In genomic region chr5:169744336-169744735, GRCh38 we compare ENCODE assay signal across 24 cellular contexts.
DNase-seq lines count a peak whose midpoint lies in the region; ATAC-seq and TF ChIP-seq lines count a peak whose summit lies in the region.
"Had no signal": no experiment of that assay in that cellular context is flagged by ENCODE, and none has a peak within 500 bp of the region (broad histone marks: within the 10 kb centered on the region; RNA-seq: fewer than 3 reads in every experiment).

No MANE protein-coding gene starts in this region.

- no peak for TF ChIP-seq CTCF in prostate gland (IDR thresholded peaks at IDR 0.05)

- 19% methylated on average over 1 of the region's 1 CpG for WGBS in prostate gland

- H3K9me3 ChIP-seq in prostate gland: no peaks in the 10 kb centered on the region
- H3K9me3 ChIP-seq in naive thymus-derived CD4-positive, alpha-beta T cell (ENCODE audit: control insufficient read depth in 2 of 3, low read length in 3 of 3): no peaks in the 10 kb centered on the region
- H3K9me3 ChIP-seq: colonic mucosa, esophagus muscularis mucosa, neutrophil, vagina had no signal

- H3K9me3 Mint-ChIP-seq in naive thymus-derived CD4-positive, alpha-beta T cell: peaks cover 0 to 1% (median 0%) of the 10 kb centered on the region in 11 donors
- H3K9me3 Mint-ChIP-seq: WTC11 had no signal

- no peak for TF ChIP-seq POLR2A in prostate gland (IDR thresholded peaks at IDR 0.05)

- H3K4me1 Mint-ChIP-seq in naive thymus-derived CD4-positive, alpha-beta T cell: peaks cover 0 to 14% (median 11%) of the 10 kb centered on the region in 7 donors

- H3K4me1 ChIP-seq in prostate gland (replicated peaks): no peaks in the 10 kb centered on the region
- no peaks in the 10 kb centered on the region for H3K4me1 ChIP-seq in naive thymus-derived CD4-positive, alpha-beta T cell (ENCODE audit: control insufficient read depth in 2 of 2, insufficient read depth in 2 of 2, low read length in 2 of 2)
- H3K4me1 ChIP-seq: colonic mucosa, esophagus muscularis mucosa, vagina had no signal

- no peak overlapping the region for H3K4me3 Mint-ChIP-seq in naive thymus-derived CD4-positive, alpha-beta T cell
- H3K4me3 Mint-ChIP-seq: WTC11 had no signal

- intact Hi-C loops in prostate gland (cut with DNase I): no loop called here
- intact Hi-C loops in naive thymus-derived CD4-positive, alpha-beta T cell (cut with micrococcal nuclease): no loop called here

- H3K4me3 ChIP-seq in prostate gland: no peak overlapping the region
- no peak overlapping the region for H3K4me3 ChIP-seq in naive thymus-derived CD4-positive, alpha-beta T cell (ENCODE audit: low read length)
- H3K4me3 ChIP-seq: colonic mucosa, esophagus muscularis mucosa, lung, vagina had no signal

- H3K27ac ChIP-seq in prostate gland: peak overlapping the region; percentile 18 to 58
- no peak overlapping the region for H3K27ac ChIP-seq in naive thymus-derived CD4-positive, alpha-beta T cell (ENCODE audit: low read depth, low read length)
- H3K27ac ChIP-seq: brain microvascular endothelial cell, colonic mucosa, esophagus muscularis mucosa, neutrophil, vagina had no signal

- H3K27me3 ChIP-seq in prostate gland (replicated peaks; ENCODE audit: insufficient read depth): no peaks in the 10 kb centered on the region
- H3K27me3 ChIP-seq in naive thymus-derived CD4-positive, alpha-beta T cell (ENCODE audit: control insufficient read depth in 2 of 2, insufficient read depth in 2 of 2, low read length in 2 of 2): no peaks in the 10 kb centered on the region
- H3K27me3 ChIP-seq: brain microvascular endothelial cell, colonic mucosa, esophagus muscularis mucosa, neutrophil, vagina had no signal

- POLR2A ChIA-PET in naive thymus-derived CD4-positive, alpha-beta T cell (lab: Charles Lee): no interaction called here

- H3K36me3 Mint-ChIP-seq in naive thymus-derived CD4-positive, alpha-beta T cell: peaks cover 22 to 76% (median 54%) of the 10 kb centered on the region in 5 donors
- H3K36me3 Mint-ChIP-seq: WTC11 had no signal

- no peaks in the 10 kb centered on the region for H3K36me3 ChIP-seq in prostate gland
- peaks cover 8 to 90% (median 18%) of the 10 kb centered on the region in 3 experiments for H3K36me3 ChIP-seq in naive thymus-derived CD4-positive, alpha-beta T cell (ENCODE audit: control insufficient read depth in 2 of 3, insufficient read depth in 3 of 3, low read length in 3 of 3)
- H3K36me3 ChIP-seq: brain microvascular endothelial cell, colonic mucosa, esophagus muscularis mucosa, vagina had no signal

- CTCF ChIA-PET in naive thymus-derived CD4-positive, alpha-beta T cell (lab: Charles Lee): no interaction called here

- ATAC-seq in naive thymus-derived CD4-positive, alpha-beta T cell: no peak
- ATAC-seq: WTC11 had no signal

- peak overlapping the region in 1 of 9 donors; percentile 54 for H3K27ac Mint-ChIP-seq in naive thymus-derived CD4-positive, alpha-beta T cell
- H3K27ac Mint-ChIP-seq: WTC11 had no signal

- H3K27me3 Mint-ChIP-seq in naive thymus-derived CD4-positive, alpha-beta T cell: no peaks in the 10 kb centered on the region

- peak; percentile 5 for DNase-seq in EL
- DNase-seq in M059J (ENCODE audit: low read depth): peak; percentile 66
- peak; percentile 47 for DNase-seq in fibroblast of gingiva (ENCODE audit: low read depth)
- DNase-seq in prostate gland (ENCODE audit: low spot score): peak; percentile 65
- no peak for DNase-seq in hypothalamus (lab: John Stamatoyannopoulos, UW)
- no peak for DNase-seq in naive thymus-derived CD4-positive, alpha-beta T cell
- DNase-seq in NCI-H1092 treated with DMSO at 0.1 percent for 48 hours (lab: John Stamatoyannopoulos, UW): no peak
- DNase-seq: activated CD4-positive, alpha-beta T cell treated with anti-CD3 and anti-CD28 coated beads, Interleukin-2, amount 50 U/mL, for 4 hours; activated CD8-positive, alpha-beta memory T cell treated with anti-CD3 and anti-CD28 coated beads, Interleukin-2, amount 50 U/mL, for 48 hours; activated gamma-delta T cell treated with Interleukin-2 at 50 U/mL for 16 hours; brain microvascular endothelial cell; colonic mucosa; effector memory CD4-positive, alpha-beta T cell; kidney glomerular epithelial cell; NCI-H1417; NCI-H510A treated with DMSO at 0.1 percent for 48 hours; NK-92 treated with Interleukin-12 subunit alpha and Interleukin-12 subunit beta, amount 100 ng/mL, for 24 hours; SHP77 treated with DMSO at 0.1 percent for 48 hours; T1000 had no signal

Comparison
In these comparisons a context has a peak if more than half of its experiments do, and no peak if none do; other contexts are left out.
1. DNase-seq: peak in EL (single experiment), M059J (single experiment), fibroblast of gingiva (single experiment) and prostate gland (single experiment); none in hypothalamus (0 of 51), naive thymus-derived CD4-positive, alpha-beta T cell (0 of 9) and NCI-H1092 treated with DMSO at 0.1 percent for 48 hours (single experiment).